8 cellular contexts compared by ENCODE assay signal in genomic region chr19:32346901-32347300, GRCh38. TPM values are rescaled to one million over a fixed set of nuclear protein-coding genes. Genes with fewer than 3 reads are reported as not detected.
DNase-seq lines count a peak whose midpoint lies in the region; ATAC-seq and TF ChIP-seq lines count a peak whose summit lies in the region.

No MANE protein-coding gene starts in this region.

- no peak for DNase-seq in activated T-cell treated with anti-CD3 and anti-CD28 coated beads, Interleukin-2, amount 50 U/mL, for 4 hours
- no peak for DNase-seq in activated T-cell treated with anti-CD3 and anti-CD28 coated beads, Interleukin-2, amount 50 U/mL, for 48 hours
- DNase-seq in activated T-helper 2 cell treated with anti-CD3 and anti-CD28 coated beads, Interferon-gamma antibody, Interleukin-2, Interleukin-4, amounts not matched to agents 10 μg/mL and 5 μg/mL and 100 μg/mL, durations not matched to agents 14 hours and 24 hours and 36 hours (ENCODE audit: low spot score) = no peak
- DNase-seq in kidney epithelial cell (ENCODE audit: low read depth) (no peak), SHP77 (lab: John Stamatoyannopoulos, UW) (no peak), dermis blood vessel endothelial cell (no peak)

- WGBS in thymus = 86% methylated on average over 3 of the region's 3 CpGs

- no peaks in the 10 kb centered on the region for H3K9me3 Mint-ChIP-seq in activated T-cell treated with anti-CD3 and anti-CD28 coated beads, Interleukin-2, amount 50 U/mL, for 4 hours
- no peaks in the 10 kb centered on the region for H3K9me3 Mint-ChIP-seq in activated T-helper 2 cell treated with anti-CD3 and anti-CD28 coated beads, Interferon-gamma antibody, Interleukin-2, Interleukin-4, amounts not matched to agents 10 μg/mL and 5 μg/mL and 100 μg/mL, durations not matched to agents 14 hours and 24 hours and 36 hours

- no peak for TF ChIP-seq CTCF in kidney epithelial cell (IDR thresholded peaks at IDR 0.05; ENCODE audit: insufficient read depth, low read length, poor library complexity, severe bottlenecking)

- peaks cover 4% of the 10 kb centered on the region for H3K27me3 Mint-ChIP-seq in activated T-cell treated with anti-CD3 and anti-CD28 coated beads, Interleukin-2, amount 50 U/mL, for 4 hours (ENCODE audit: low read depth)
- H3K27me3 Mint-ChIP-seq in activated T-helper 2 cell treated with anti-CD3 and anti-CD28 coated beads, Interferon-gamma antibody, Interleukin-2, Interleukin-4, amounts not matched to agents 10 μg/mL and 5 μg/mL and 100 μg/mL, durations not matched to agents 14 hours and 24 hours and 36 hours (ENCODE audit: low read depth) = peaks cover 5% of the 10 kb centered on the region

- H3K4me1 Mint-ChIP-seq in activated T-cell treated with anti-CD3 and anti-CD28 coated beads, Interleukin-2, amount 50 U/mL, for 4 hours (ENCODE audit: low read depth) = peaks cover 47% of the 10 kb centered on the region
- peaks cover 37% of the 10 kb centered on the region for H3K4me1 Mint-ChIP-seq in activated T-helper 2 cell treated with anti-CD3 and anti-CD28 coated beads, Interferon-gamma antibody, Interleukin-2, Interleukin-4, amounts not matched to agents 10 μg/mL and 5 μg/mL and 100 μg/mL, durations not matched to agents 14 hours and 24 hours and 36 hours (ENCODE audit: low read depth)

- H3K36me3 ChIP-seq in kidney epithelial cell (ENCODE audit: control insufficient read depth, insufficient read depth, low read length) (peaks cover 2% of the 10 kb centered on the region), thymus (ENCODE audit: control insufficient read depth, insufficient read depth) (peaks cover 5% of the 10 kb centered on the region)

- H3K27me3 ChIP-seq in kidney epithelial cell (ENCODE audit: control insufficient read depth, insufficient read depth, low read length) (no peaks in the 10 kb centered on the region), thymus (ENCODE audit: control insufficient read depth, insufficient read depth) (no peaks in the 10 kb centered on the region)

- no peak overlapping the region for H3K27ac Mint-ChIP-seq in activated T-helper 2 cell treated with anti-CD3 and anti-CD28 coated beads, Interferon-gamma antibody, Interleukin-2, Interleukin-4, amounts not matched to agents 10 μg/mL and 5 μg/mL and 100 μg/mL, durations not matched to agents 14 hours and 24 hours and 36 hours

- no peaks in the 10 kb centered on the region for H3K9me3 ChIP-seq in thymus (ENCODE audit: control insufficient read depth)

- H3K27ac ChIP-seq in thymus (ENCODE audit: low read depth) = no peak overlapping the region

- peaks cover 21% of the 10 kb centered on the region for H3K36me3 Mint-ChIP-seq in activated T-cell treated with anti-CD3 and anti-CD28 coated beads, Interleukin-2, amount 50 U/mL, for 4 hours (ENCODE audit: insufficient read depth)
- peaks cover 39% of the 10 kb centered on the region for H3K36me3 Mint-ChIP-seq in activated T-helper 2 cell treated with anti-CD3 and anti-CD28 coated beads, Interferon-gamma antibody, Interleukin-2, Interleukin-4, amounts not matched to agents 10 μg/mL and 5 μg/mL and 100 μg/mL, durations not matched to agents 14 hours and 24 hours and 36 hours (ENCODE audit: low read depth)

- intact Hi-C loops in activated T-helper 2 cell treated with anti-CD3 and anti-CD28 coated beads, Interferon-gamma antibody, Interleukin-2, Interleukin-4, amounts not matched to agents 10 μg/mL and 5 μg/mL and 100 μg/mL, durations not matched to agents 14 hours and 24 hours and 36 hours (cut with micrococcal nuclease) = loop anchor here (2.0 to 10.0 kb wide), 3 partner anchors 58 to 1132 kb away; partner anchors contain the start of gene DPY19L3

- ATAC-seq in activated T-cell treated with anti-CD3 and anti-CD28 coated beads, Interleukin-2, amount 50 U/mL, for 4 hours = no peak
- no peak for ATAC-seq in HG02970 (IDR thresholded peaks at IDR 0.05; ENCODE audit: low FRiP score, unreplicated experiment)

- peak overlapping the region; percentile 97 for H3K4me3 ChIP-seq in kidney epithelial cell (ENCODE audit: low read depth, low read length)
- peak overlapping the region; percentile 89 for H3K4me3 ChIP-seq in thymus (ENCODE audit: low read length)

- H3K4me1 ChIP-seq in thymus (ENCODE audit: control insufficient read depth, insufficient read depth, low read length) = peaks cover 6% of the 10 kb centered on the region

- H3K4me3 Mint-ChIP-seq in activated T-cell treated with anti-CD3 and anti-CD28 coated beads, Interleukin-2, amount 50 U/mL, for 4 hours = peak overlapping the region; percentile 98
- peak overlapping the region; percentile 89 for H3K4me3 Mint-ChIP-seq in activated T-helper 2 cell treated with anti-CD3 and anti-CD28 coated beads, Interferon-gamma antibody, Interleukin-2, Interleukin-4, amounts not matched to agents 10 μg/mL and 5 μg/mL and 100 μg/mL, durations not matched to agents 14 hours and 24 hours and 36 hours (ENCODE audit: low read depth)

RNA-seq across cellular contexts. Expression of gene ZNF507, which starts 1.5 kb away (rescaled TPM):
- 10 to 100 TPM; 26.0 to 27.4 (median 26.2) TPM for total RNA-seq in activated T-cell treated with anti-CD3 and anti-CD28 coated beads, Interleukin-2, amount 50 U/mL, for 4 hours
- total RNA-seq in activated T-helper 2 cell treated with anti-CD3 and anti-CD28 coated beads, Interferon-gamma antibody, Interleukin-2, Interleukin-4, amounts not matched to agents 10 μg/mL and 5 μg/mL and 100 μg/mL, durations not matched to agents 14 hours and 24 hours and 36 hours = 29.5 and 29.6 TPM in 2 replicates
- total RNA-seq in kidney epithelial cell (12.5 and 13.9 TPM in 2 replicates), dermis blood vessel endothelial cell (12.3 and 16.8 TPM in 2 replicates)
- polyA plus RNA-seq in thymus = 8.3 TPM

RNA-seq across cellular contexts. Expression of gene DPY19L3, which starts 58.7 kb away (rescaled TPM):
- 10 to 100 TPM; 16.2 to 20.5 (median 17.1) TPM for total RNA-seq in activated T-cell treated with anti-CD3 and anti-CD28 coated beads, Interleukin-2, amount 50 U/mL, for 4 hours
- total RNA-seq in activated T-helper 2 cell treated with anti-CD3 and anti-CD28 coated beads, Interferon-gamma antibody, Interleukin-2, Interleukin-4, amounts not matched to agents 10 μg/mL and 5 μg/mL and 100 μg/mL, durations not matched to agents 14 hours and 24 hours and 36 hours = 16.7 and 19.4 TPM in 2 replicates
- 20.9 and 25.0 TPM in 2 replicates for total RNA-seq in kidney epithelial cell
- 11.9 TPM for polyA plus RNA-seq in thymus
- total RNA-seq in dermis blood vessel endothelial cell = 37.8 and 44.6 TPM in 2 replicates
